11 cellular contexts compared by ENCODE assay signal in the genomic region with DNA sequence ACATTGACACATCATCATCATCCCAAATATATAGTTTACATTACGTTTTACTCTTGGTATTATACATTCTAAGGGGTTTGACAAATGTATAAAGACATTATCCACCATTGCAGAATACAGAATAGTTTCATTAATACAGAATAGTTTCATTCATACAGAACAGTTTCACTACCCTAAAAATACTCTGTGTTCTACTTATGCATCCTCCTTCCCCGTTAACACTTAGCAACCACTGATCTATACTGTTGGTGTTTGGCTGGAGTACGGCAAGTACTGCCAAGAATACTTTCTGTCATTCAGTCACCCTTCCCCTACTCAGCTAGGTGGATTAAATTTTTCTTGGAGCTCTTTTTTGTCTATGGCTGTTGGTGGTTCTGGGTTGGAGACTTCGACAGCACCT. TPM values are rescaled to one million over a fixed set of nuclear protein-coding genes. Genes with fewer than 3 reads are reported as not detected.
A peak's percentile ranks its signal among the peaks of the same experiment; 100 is the strongest.
DNase-seq lines count a peak whose midpoint lies in the region; ATAC-seq and TF ChIP-seq lines count a peak whose summit lies in the region.
"Had no signal": no experiment of that assay in that cellular context is flagged by ENCODE, and none has a peak within 500 bp of the region (broad histone marks: within the 10 kb centered on the region; RNA-seq: fewer than 3 reads in every experiment).

No MANE protein-coding gene starts in this region.

- no peaks in the 10 kb centered on the region for H3K9me3 Mint-ChIP-seq in neural progenitor cell
- H3K9me3 Mint-ChIP-seq: H9 had no signal

- H3K79me2 ChIP-seq in neural progenitor cell (ENCODE audit: low read depth), result no peaks in the 10 kb centered on the region

- no peak overlapping the region for H3K4me3 Mint-ChIP-seq in neural progenitor cell
- H3K4me3 Mint-ChIP-seq: H9 had no signal

- H3K4me2 ChIP-seq in neural progenitor cell, result no peak overlapping the region

- H3K27ac ChIP-seq in right cardiac atrium (ENCODE audit: low read length) (no peak overlapping the region), neural progenitor cell (no peak overlapping the region)

- DNase-seq in left ventricle myocardium superior (no peak), right cardiac atrium (no peak), SKM-1 (lab: John Stamatoyannopoulos, UW; ENCODE audit: unreplicated experiment) (no peak), epidermal melanocyte (ENCODE audit: insufficient read length, low spot score) (no peak), neural progenitor cell (ENCODE audit: low spot score) (no peak)
- no peak for DNase-seq in effector CD4-positive, alpha-beta T cell
- DNase-seq: amniotic stem cell, H9, NCI-H526 had no signal

- no peak overlapping the region for H3K9ac ChIP-seq in neural progenitor cell

- peak; percentile 30 for ATAC-seq in left ventricle myocardium superior
- no peak for ATAC-seq in right cardiac atrium
- ATAC-seq in HG02571 (IDR thresholded peaks at IDR 0.05; ENCODE audit: unreplicated experiment), result peak; percentile 86
- ATAC-seq in HG03354 (IDR thresholded peaks at IDR 0.05; ENCODE audit: poor library complexity, severe bottlenecking, unreplicated experiment), result peak; percentile 99

- no peak overlapping the region for H3K27ac Mint-ChIP-seq in neural progenitor cell
- H3K27ac Mint-ChIP-seq: H9 had no signal

- no peaks in the 10 kb centered on the region for H3F3A ChIP-seq in neural progenitor cell (ENCODE audit: low read depth)

- no peak overlapping the region for H3K4me3 ChIP-seq in right cardiac atrium (ENCODE audit: low read length)
- no peak overlapping the region for H3K4me3 ChIP-seq in neural progenitor cell

- no peak for TF ChIP-seq CTCF in neural progenitor cell (IDR thresholded peaks at IDR 0.05)

- H3K27me3 ChIP-seq in right cardiac atrium (ENCODE audit: control insufficient read depth, insufficient read depth), result no peaks in the 10 kb centered on the region
- H3K27me3 ChIP-seq in neural progenitor cell, result no peaks in the 10 kb centered on the region

- intact Hi-C loops in left ventricle myocardium superior (cut with micrococcal nuclease) (no loop called here), right cardiac atrium (cut with DNase I) (no loop called here)

- no peaks in the 10 kb centered on the region for H4K20me1 ChIP-seq in neural progenitor cell (ENCODE audit: low read depth)

- H3K9me3 ChIP-seq in right cardiac atrium (ENCODE audit: control insufficient read depth, low read length) (no peaks in the 10 kb centered on the region), neural progenitor cell (ENCODE audit: low read depth) (no peaks in the 10 kb centered on the region)

- H3K4me1 ChIP-seq in right cardiac atrium (ENCODE audit: control insufficient read depth, insufficient read depth, low read length), result no peaks in the 10 kb centered on the region
- no peaks in the 10 kb centered on the region for H3K4me1 ChIP-seq in neural progenitor cell

- H3K27me3 Mint-ChIP-seq in neural progenitor cell (ENCODE audit: insufficient read depth, low read depth), result peaks cover 2% of the 10 kb centered on the region

- H2AFZ ChIP-seq in neural progenitor cell (replicated peaks), result no peak overlapping the region

- 77% methylated on average over 4 of the region's 4 CpGs for WGBS in right cardiac atrium

- H3K36me3 ChIP-seq in neural progenitor cell, result no peaks in the 10 kb centered on the region

- no peaks in the 10 kb centered on the region for H3K4me1 Mint-ChIP-seq in neural progenitor cell
- H3K4me1 Mint-ChIP-seq: H9 had no signal

- H3K36me3 Mint-ChIP-seq in neural progenitor cell, result no peaks in the 10 kb centered on the region

RNA-seq across cellular contexts. Expression of a gene that starts 33.4 kb away (rescaled TPM):
- total RNA-seq in left ventricle myocardium superior, result 0.62 TPM
- 1 to 10 TPM in 3 of 4 donors, under 1 TPM in 1; 0.97 to 2.0 (median 1.6) TPM for total RNA-seq in right cardiac atrium
- 1.2 TPM for polyA plus RNA-seq in right cardiac atrium
- total RNA-seq in neural progenitor cell (ENCODE audit: low replicate concordance), result 0.56 and 1.9 TPM in 2 replicates
- total RNA-seq: H9 had no signal

Comparison
In these comparisons a context has a peak if more than half of its experiments do, and no peak if none do; other contexts are left out.
1. ATAC-seq: peak in left ventricle myocardium superior (single experiment), HG02571 (single experiment) and HG03354 (single experiment); none in right cardiac atrium (0 of 2).